14 cellular contexts compared by ENCODE assay signal in genomic region chr9:111016046-111017026, GRCh38. TPM values are rescaled to one million over a fixed set of nuclear protein-coding genes. Genes with fewer than 3 reads are reported as not detected.
DNase-seq lines count a peak whose midpoint lies in the region; ATAC-seq, FAIRE-seq and TF ChIP-seq lines count a peak whose summit lies in the region.
"Had no signal": no experiment of that assay in that cellular context is flagged by ENCODE, and none has a peak within 500 bp of the region (broad histone marks: within the 10 kb centered on the region; RNA-seq: fewer than 3 reads in every experiment).

No MANE protein-coding gene starts in this region.

- H3K9me1 ChIP-seq in endothelial cell of umbilical vein (replicated peaks; ENCODE audit: control insufficient read depth, extremely low read depth, insufficient read depth, low read length), result no peaks in the 10 kb centered on the region

- FAIRE-seq in endothelial cell of umbilical vein (lab: Jason Lieb, UNC) (no peak), small intestine (lab: Jason Lieb, UNC) (no peak)
- FAIRE-seq: endometrium had no signal

- H3K4me2 ChIP-seq in endothelial cell of umbilical vein (ENCODE audit: insufficient read depth, low read length), result no peak overlapping the region

- H3K79me2 ChIP-seq in endothelial cell of umbilical vein (ENCODE audit: control insufficient read depth, insufficient read depth, low read length), result no peaks in the 10 kb centered on the region

- H3K4me3 ChIP-seq in endothelial cell of umbilical vein (replicated peaks in 1 of 3; ENCODE audit: insufficient read depth in 1 of 3, low read depth in 1 of 3, low read length in 3 of 3), result no peak overlapping the region
- no peak overlapping the region for H3K4me3 ChIP-seq in small intestine (ENCODE audit: low read depth in 1 of 2, low read length in 2 of 2)

- TF ChIP-seq POLR2A in endothelial cell of umbilical vein (IDR thresholded peaks at IDR 0.05; ENCODE audit: low read depth, low read length), result no peak

- H3K4me1 ChIP-seq in endothelial cell of umbilical vein (ENCODE audit: control insufficient read depth, extremely low read depth, insufficient read depth, low read length) (no peaks in the 10 kb centered on the region), small intestine (ENCODE audit: control insufficient read depth in 2 of 2, insufficient read depth in 1 of 2, low read depth in 1 of 2, low read length in 1 of 2) (peaks cover 7 to 16% of the 10 kb centered on the region in 2 donors)

- no peaks in the 10 kb centered on the region for H4K20me1 ChIP-seq in endothelial cell of umbilical vein (replicated peaks; ENCODE audit: control insufficient read depth, extremely low read depth, insufficient read depth, low read length)

- BruUV-seq in endothelial cell of umbilical vein (replicated peaks; lab: Mats Ljungman, UMichigan), result no TSS peak

- no peaks in the 10 kb centered on the region for H3K27me3 ChIP-seq in endothelial cell of umbilical vein (ENCODE audit: control insufficient read depth in 2 of 2, insufficient read depth in 2 of 2, low read length in 2 of 2)
- no peaks in the 10 kb centered on the region for H3K27me3 ChIP-seq in small intestine (ENCODE audit: control insufficient read depth in 2 of 2, insufficient read depth in 2 of 2, low read length in 2 of 2)

- peak; percentile 7 for DNase-seq in NCI-H82 (lab: John Stamatoyannopoulos, UW)
- DNase-seq in NCI-H82 treated with DMSO at 0.1 percent for 48 hours (lab: John Stamatoyannopoulos, UW; ENCODE audit: unreplicated experiment), result no peak
- DNase-seq in OCI-M1 (lab: John Stamatoyannopoulos, UW), result peak; percentile 93
- peak; percentile 52 for DNase-seq in endothelial cell of umbilical vein (ENCODE audit: low read depth, low spot score)
- peak; percentile 76 for DNase-seq in small intestine
- DNase-seq in epidermal melanocyte (ENCODE audit: insufficient read length, low spot score), result no peak
- DNase-seq in SIG-M5 treated with dmso at 0.1 percent for 504 hours (lab: John Stamatoyannopoulos, UW; ENCODE audit: unreplicated experiment), result no peak
- DNase-seq: activated CD4-positive, alpha-beta memory T cell treated with anti-CD3 and anti-CD28 coated beads, Interleukin-2, amount 10 ng/mL, durations not matched to agents 7 days and 5 days; occipital lobe; stimulated activated CD4-positive, alpha-beta T cell treated with anti-CD3 and anti-CD28 coated beads, Interleukin-2, amount 100 ng/mL, for 48 hours; substantia nigra had no signal

- H2AFZ ChIP-seq in endothelial cell of umbilical vein (ENCODE audit: low read depth, low read length), result no peak overlapping the region

- intact Hi-C loops in endothelial cell of umbilical vein (cut with micrococcal nuclease), result no loop called here

- H3K36me3 ChIP-seq in endothelial cell of umbilical vein (ENCODE audit: control insufficient read depth in 2 of 2, extremely low read depth in 1 of 2, insufficient read depth in 2 of 2, low read length in 2 of 2) (no peaks in the 10 kb centered on the region), small intestine (ENCODE audit: control insufficient read depth in 2 of 2, insufficient read depth in 2 of 2, low read length in 2 of 2) (no peaks in the 10 kb centered on the region)

- no peak overlapping the region for H3K27ac ChIP-seq in endothelial cell of umbilical vein (ENCODE audit: insufficient read depth, low read depth, low read length)
- peak overlapping the region in 1 of 2 donors; percentile 32 for H3K27ac ChIP-seq in small intestine (ENCODE audit: low read depth in 1 of 2, low read length in 1 of 2)

- 7 to 24% (median 10%) methylated on average over 4 of the region's 4 CpGs for WGBS in small intestine, 3 donors

- POLR2A ChIA-PET in endothelial cell of umbilical vein (lab: Charles Lee), result no interaction called here

- dilution Hi-C loops in endothelial cell of umbilical vein (cut with MboI; ENCODE audit: extremely low pct_ligation_motif_present, low sequenced_read_pairs), result no loop called here

- CTCF ChIA-PET in endothelial cell of umbilical vein (lab: Charles Lee), result interaction anchor here (1.3 to 1.6 kb wide), 2 partner anchors 11 to 98 kb away, joined by 3 read pairs; no protein-coding TSS in a partner anchor

- no peak for ATAC-seq in HG03442 (IDR thresholded peaks at IDR 0.05; ENCODE audit: unreplicated experiment)
- ATAC-seq: activated naive CD4-positive, alpha-beta T cell treated with anti-CD3 and anti-CD28 coated beads, Interleukin-2, amount 50 U/mL, for 72 hours had no signal

- no peak for TF ChIP-seq CTCF in endothelial cell of umbilical vein (IDR thresholded peaks at IDR 0.05; ENCODE audit: extremely low read depth in 1 of 2, insufficient read depth in 1 of 2, low read depth in 1 of 2, low read length in 2 of 2)

- H3K9ac ChIP-seq in endothelial cell of umbilical vein (replicated peaks; ENCODE audit: extremely low read depth, insufficient read depth, low read length), result no peak overlapping the region

- H3K9me3 ChIP-seq in endothelial cell of umbilical vein (replicated peaks; ENCODE audit: control insufficient read depth, insufficient read depth, low read length) (no peaks in the 10 kb centered on the region), small intestine (ENCODE audit: control insufficient read depth, low read depth) (no peaks in the 10 kb centered on the region)

TF ChIP-seq in endothelial cell of umbilical vein, 7 proteins besides CTCF, POLR2A, EP300 and RAD21:
- TF ChIP-seq MYC (IDR thresholded peaks at IDR 0.05; ENCODE audit: low read depth, low read length), result no peak
- TF ChIP-seq POLR2AphosphoS5 (IDR thresholded peaks at IDR 0.05; ENCODE audit: insufficient read depth, low read depth, low read length), result no peak
- no peak for TF ChIP-seq JUN (IDR thresholded peaks at IDR 0.05; ENCODE audit: borderline replicate concordance, insufficient read depth, insufficient read length, low read depth)
- TF ChIP-seq GATA2 (IDR thresholded peaks at IDR 0.05; ENCODE audit: insufficient read depth, insufficient read length, low read depth, low read length), result no peak
- no peak for TF ChIP-seq EZH2 (IDR thresholded peaks at IDR 0.05; ENCODE audit: borderline replicate concordance, low read depth, low read length, severe bottlenecking)
- no peak for TF ChIP-seq FOS (IDR thresholded peaks at IDR 0.05; ENCODE audit: borderline replicate concordance, insufficient read depth, low read length)
- TF ChIP-seq MAX (IDR thresholded peaks at IDR 0.05; ENCODE audit: insufficient read depth, insufficient read length), result no peak

RNA-seq across cellular contexts. Expression of gene LPAR1, which starts 21.9 kb away (rescaled TPM):
- 0.88 and 2.4 TPM in 2 replicates for total RNA-seq in endothelial cell of umbilical vein
- polyA plus RNA-seq in endothelial cell of umbilical vein (2.6 and 3.0 TPM in 2 replicates), small intestine (10 to 100 TPM in 1 of 3 donors, 1 to 10 TPM in 2; 7.4 to 13.6 (median 9.2) TPM)
- 1.9 and 2.0 TPM in 2 replicates for polyA plus RNA-seq in endothelial cell of umbilical vein (2011; cell fraction: cytosol; rRNA removed)
- 1.5 and 1.6 TPM in 2 replicates for polyA plus RNA-seq in endothelial cell of umbilical vein (2011; cell fraction: nucleus; rRNA removed)
- 6.7 and 8.2 TPM in 2 replicates for polyA plus RNA-seq in endothelial cell of umbilical vein (2012)
- 4.3 and 4.9 TPM in 2 replicates for polyA minus RNA-seq in endothelial cell of umbilical vein
- not detected for polyA minus RNA-seq in endothelial cell of umbilical vein (2011; cell fraction: cytosol; rRNA and poly(A)+ RNA removed)
- 4.0 and 4.2 TPM in 2 replicates for polyA minus RNA-seq in endothelial cell of umbilical vein (2011; cell fraction: nucleus; rRNA and poly(A)+ RNA removed)
- total RNA-seq: activated CD4-positive, alpha-beta memory T cell treated with anti-CD3 and anti-CD28 coated beads, Interleukin-2, amount 10 ng/mL, durations not matched to agents 7 days and 5 days; activated naive CD4-positive, alpha-beta T cell treated with anti-CD3 and anti-CD28 coated beads, Interleukin-2, amount 50 U/mL, for 72 hours had no signal

Comparison
In these comparisons a context has a peak if more than half of its experiments do, and no peak if none do; other contexts are left out.
1. DNase-seq: peak in NCI-H82 (single experiment), OCI-M1 (single experiment), endothelial cell of umbilical vein (single experiment) and small intestine (single experiment); none in NCI-H82 treated with DMSO at 0.1 percent for 48 hours (single experiment), epidermal melanocyte (single experiment) and SIG-M5 treated with dmso at 0.1 percent for 504 hours (single experiment).